In genomic region chr4:173380987-173381386, GRCh38 we compare ENCODE assay signal across 1 cellular context.
TF ChIP-seq lines count a peak whose summit lies in the region.

No MANE protein-coding gene starts in this region.

TF ChIP-seq in GM12878, 131 proteins besides CTCF, POLR2A, EP300 and RAD21:
- TF ChIP-seq IKZF1 (conservative IDR thresholded peaks at IDR 0.05), result no peak
- TF ChIP-seq NFYA (IDR thresholded peaks at IDR 0.05; ENCODE audit: borderline replicate concordance, low read depth, low read length), result no peak
- TF ChIP-seq ZNF207 (IDR thresholded peaks at IDR 0.05; ENCODE audit: borderline replicate concordance), result no peak
- TF ChIP-seq CUX1 (IDR thresholded peaks at IDR 0.05; ENCODE audit: insufficient replicate concordance, low read depth, low read length), result no peak
